In the genomic region with DNA sequence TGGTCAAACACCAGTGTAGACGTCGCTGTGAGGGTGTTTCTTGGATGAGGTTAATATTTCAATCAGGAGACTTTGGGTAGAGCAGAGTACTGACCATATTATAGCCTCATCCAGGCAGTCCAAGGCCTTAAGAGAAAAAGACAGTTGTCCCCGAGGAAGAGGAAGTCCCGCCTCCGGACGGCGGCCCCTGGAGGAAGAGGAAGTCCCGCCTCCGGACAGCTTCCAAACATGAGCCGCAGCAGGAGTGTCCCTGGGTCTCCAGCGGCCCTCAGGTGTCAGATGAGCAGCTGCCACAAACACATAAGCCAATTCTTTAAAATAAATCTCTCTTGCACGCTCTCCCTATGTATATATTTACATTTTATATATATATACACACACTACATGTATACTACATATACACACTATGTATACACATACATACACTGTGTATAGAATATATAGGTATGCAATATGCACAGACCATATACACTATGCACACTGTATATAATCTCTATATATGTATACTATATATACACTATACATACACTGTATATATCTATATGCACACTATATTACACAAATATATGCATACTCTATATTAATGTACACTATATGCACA, we compare ENCODE assay signal across 8 cellular contexts. TPM values are rescaled to one million over a fixed set of nuclear protein-coding genes. Genes with fewer than 3 reads are reported as not detected.
DNase-seq lines count a peak whose midpoint lies in the region; ATAC-seq and TF ChIP-seq lines count a peak whose summit lies in the region.

No MANE protein-coding gene starts in this region.

- CTCF ChIA-PET in activated CD4-positive, alpha-beta T cell treated with anti-CD3 and anti-CD28 coated beads for 36 hours (lab: Charles Lee), result interaction anchor here (0.6 kb wide), 1 partner anchor 73 kb away, joined by 3 read pairs; no protein-coding TSS in a partner anchor
- CTCF ChIA-PET in PC-9 (lab: Charles Lee), result no interaction called here

- H3K36me3 ChIP-seq in GM23338 (ENCODE audit: insufficient read depth), result no peaks in the 10 kb centered on the region
- no peaks in the 10 kb centered on the region for H3K36me3 ChIP-seq in PC-9 (ENCODE audit: low read depth)

- no peak overlapping the region for H2AFZ ChIP-seq in GM23338
- no peak overlapping the region for H2AFZ ChIP-seq in PC-9

- no peak overlapping the region for H3K4me2 ChIP-seq in GM23338
- H3K4me2 ChIP-seq in PC-9, result no peak overlapping the region

- H3K9me3 ChIP-seq in PC-9 (ENCODE audit: insufficient read depth, low read depth), result no peaks in the 10 kb centered on the region

- no peak overlapping the region for H3K27ac ChIP-seq in GM23338 (ENCODE audit: low read depth)
- H3K27ac ChIP-seq in PC-9, result no peak overlapping the region

- no peaks in the 10 kb centered on the region for H4K20me1 ChIP-seq in GM23338 (replicated peaks; ENCODE audit: insufficient read depth)
- no peaks in the 10 kb centered on the region for H4K20me1 ChIP-seq in PC-9 (ENCODE audit: insufficient read depth)

- DNase-seq in AML-193 (lab: John Stamatoyannopoulos, UW) (peak; percentile 72 to 74), immature natural killer cell (peak; percentile 48 to 65 (median 62)), GM23338 (ENCODE audit: low spot score) (no peak), PC-9 (no peak), cerebellar cortex (ENCODE audit: low spot score) (no peak), COLO829 (ENCODE audit: low spot score) (no peak)
- peak; percentile 79 for DNase-seq in activated CD4-positive, alpha-beta T cell treated with anti-CD3 and anti-CD28 coated beads for 36 hours

- ATAC-seq in HG03108 (IDR thresholded peaks at IDR 0.05; ENCODE audit: unreplicated experiment), result peak; percentile 39
- peak; percentile 87 for ATAC-seq in activated CD4-positive, alpha-beta T cell treated with anti-CD3 and anti-CD28 coated beads for 36 hours
- ATAC-seq in GM23338, result no peak

- 0 out of 2 replicates have a peak, but pooled peaks cover 4% of the 10 kb centered on the region for H3F3A ChIP-seq in GM23338 (replicated peaks; ENCODE audit: low read depth)
- H3F3A ChIP-seq in PC-9 (ENCODE audit: insufficient read depth, low read depth), result no peaks in the 10 kb centered on the region

- H3K27me3 ChIP-seq in GM23338 (ENCODE audit: insufficient read depth) (no peaks in the 10 kb centered on the region), PC-9 (ENCODE audit: insufficient read depth, low read depth) (no peaks in the 10 kb centered on the region)

- peak overlapping the region; percentile 54 for H3K4me3 Mint-ChIP-seq in activated CD4-positive, alpha-beta T cell treated with anti-CD3 and anti-CD28 coated beads for 36 hours
- H3K4me3 Mint-ChIP-seq in immature natural killer cell (peak overlapping the region; percentile 59 to 66 (median 62)), GM23338 (no peak overlapping the region)

- H3K9me3 Mint-ChIP-seq in activated CD4-positive, alpha-beta T cell treated with anti-CD3 and anti-CD28 coated beads for 36 hours (ENCODE audit: low read depth), result no peaks in the 10 kb centered on the region
- H3K9me3 Mint-ChIP-seq in immature natural killer cell (peaks cover 0 to 2% (median 0%) of the 10 kb centered on the region in 6 donors), GM23338 (no peaks in the 10 kb centered on the region)

- peak overlapping the region; percentile 63 for H3K27ac Mint-ChIP-seq in activated CD4-positive, alpha-beta T cell treated with anti-CD3 and anti-CD28 coated beads for 36 hours
- peak overlapping the region in 5 of 6 donors; percentile 61 to 80 (median 65) for H3K27ac Mint-ChIP-seq in immature natural killer cell
- H3K27ac Mint-ChIP-seq in GM23338, result no peak overlapping the region

- H3K36me3 Mint-ChIP-seq in activated CD4-positive, alpha-beta T cell treated with anti-CD3 and anti-CD28 coated beads for 36 hours (ENCODE audit: low read depth), result no peaks in the 10 kb centered on the region
- H3K36me3 Mint-ChIP-seq in immature natural killer cell, result no peaks in the 10 kb centered on the region
- H3K36me3 Mint-ChIP-seq in GM23338 (ENCODE audit: low read depth), result no peaks in the 10 kb centered on the region; the same call in 2 of the 3 replicates

- TF ChIP-seq CTCF in GM23338 (conservative IDR thresholded peaks at IDR 0.05; ENCODE audit: low read depth in 2 of 2) (no peak), PC-9 (conservative IDR thresholded peaks at IDR 0.05) (no peak)

- peaks cover 4% of the 10 kb centered on the region for H3K4me1 Mint-ChIP-seq in activated CD4-positive, alpha-beta T cell treated with anti-CD3 and anti-CD28 coated beads for 36 hours
- peaks cover 10 to 12% of the 10 kb centered on the region in 2 donors for H3K4me1 Mint-ChIP-seq in immature natural killer cell
- peaks cover 7% of the 10 kb centered on the region for H3K4me1 Mint-ChIP-seq in GM23338

- H3K9me2 ChIP-seq in GM23338 (ENCODE audit: insufficient read depth) (no peaks in the 10 kb centered on the region), PC-9 (ENCODE audit: insufficient read depth) (no peaks in the 10 kb centered on the region)

- H3K4me1 ChIP-seq in GM23338 (ENCODE audit: insufficient read depth) (no peaks in the 10 kb centered on the region), PC-9 (replicated peaks; ENCODE audit: insufficient read depth) (no peaks in the 10 kb centered on the region)

- POLR2A ChIA-PET in activated CD4-positive, alpha-beta T cell treated with anti-CD3 and anti-CD28 coated beads for 36 hours (lab: Charles Lee), result no interaction called here
- POLR2A ChIA-PET in PC-9 (lab: Charles Lee; ENCODE audit: unreplicated experiment), result no interaction called here

- no TSS peak for BruUV-seq in PC-9 (replicated peaks; lab: Mats Ljungman, UMichigan)

- intact Hi-C loops in activated CD4-positive, alpha-beta T cell treated with anti-CD3 and anti-CD28 coated beads for 36 hours (cut with DNase I, micrococcal nuclease), result no loop called here
- intact Hi-C loops in PC-9 (cut with micrococcal nuclease; ENCODE audit: unreplicated experiment), result no loop called here

- H3K79me2 ChIP-seq in GM23338 (replicated peaks; ENCODE audit: insufficient read depth) (no peaks in the 10 kb centered on the region), PC-9 (ENCODE audit: low read depth) (no peaks in the 10 kb centered on the region)

- H3K4me3 ChIP-seq in GM23338, result no peak overlapping the region
- no peak overlapping the region for H3K4me3 ChIP-seq in PC-9

- no peaks in the 10 kb centered on the region for H3K27me3 Mint-ChIP-seq in activated CD4-positive, alpha-beta T cell treated with anti-CD3 and anti-CD28 coated beads for 36 hours
- H3K27me3 Mint-ChIP-seq in immature natural killer cell (ENCODE audit: low read depth in 3 of 3) (peaks cover 0 to 2% (median 0%) of the 10 kb centered on the region in 3 donors), GM23338 (ENCODE audit: insufficient read depth, low read depth, poor library complexity) (peaks cover 7% of the 10 kb centered on the region)

TF ChIP-seq in GM23338, 12 proteins besides CTCF, POLR2A, EP300 and RAD21 (continues in another document):
- TF ChIP-seq, protein P1, sequence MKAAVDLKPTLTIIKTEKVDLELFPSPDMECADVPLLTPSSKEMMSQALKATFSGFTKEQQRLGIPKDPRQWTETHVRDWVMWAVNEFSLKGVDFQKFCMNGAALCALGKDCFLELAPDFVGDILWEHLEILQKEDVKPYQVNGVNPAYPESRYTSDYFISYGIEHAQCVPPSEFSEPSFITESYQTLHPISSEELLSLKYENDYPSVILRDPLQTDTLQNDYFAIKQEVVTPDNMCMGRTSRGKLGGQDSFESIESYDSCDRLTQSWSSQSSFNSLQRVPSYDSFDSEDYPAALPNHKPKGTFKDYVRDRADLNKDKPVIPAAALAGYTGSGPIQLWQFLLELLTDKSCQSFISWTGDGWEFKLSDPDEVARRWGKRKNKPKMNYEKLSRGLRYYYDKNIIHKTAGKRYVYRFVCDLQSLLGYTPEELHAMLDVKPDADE (IDR thresholded peaks at IDR 0.05), result no peak
- TF ChIP-seq POLR2AphosphoS5 (IDR thresholded peaks at IDR 0.05; ENCODE audit: low read depth) (no peak), EZH2phosphoT487 (IDR thresholded peaks at IDR 0.05; ENCODE audit: unreplicated experiment) (no peak), NANOG (IDR thresholded peaks at IDR 0.05; ENCODE audit: borderline replicate concordance) (no peak), ZNF114 (CRISPR knock-in tag; IDR thresholded peaks at IDR 0.05) (no peak), CREB1 (CRISPR knock-in tag; IDR thresholded peaks at IDR 0.05; ENCODE audit: low read depth) (no peak), STAT1 (IDR thresholded peaks at IDR 0.05; ENCODE audit: unreplicated experiment) (no peak)

RNA-seq across cellular contexts. Expression of a gene that starts 37.5 kb away (rescaled TPM):
- total RNA-seq in activated CD4-positive, alpha-beta T cell treated with anti-CD3 and anti-CD28 coated beads for 36 hours, result 1 to 10 TPM; 2.4 to 2.9 TPM
- polyA plus RNA-seq in immature natural killer cell (1 to 10 TPM; 4.0 to 7.3 (median 4.3) TPM), GM23338 (2016; fragmentation: Nextera tagmentation; extraction: Ambion mirVana) (2.2 and 2.3 TPM in 2 replicates)
- 8.6 and 12.8 TPM in 2 replicates for total RNA-seq in GM23338 (2014; rRNA removed; shearing (Covaris generic))
- total RNA-seq in PC-9 (2021), result 16.9 and 20.6 TPM in 2 replicates

Comparison
In these comparisons a context has a peak if more than half of its experiments do, and no peak if none do; other contexts are left out.
1. DNase-seq: peak in AML-193 (2 of 2), activated CD4-positive, alpha-beta T cell treated with anti-CD3 and anti-CD28 coated beads for 36 hours (single experiment) and immature natural killer cell (3 of 3); none in GM23338 (single experiment), PC-9 (0 of 2), cerebellar cortex (single experiment) and COLO829 (single experiment).